8 cellular contexts compared by ENCODE assay signal in genomic region chr5:141521244-141521781, GRCh38. TPM values are rescaled to one million over a fixed set of nuclear protein-coding genes. Genes with fewer than 3 reads are reported as not detected.
A peak's percentile ranks its signal among the peaks of the same experiment; 100 is the strongest.
DNase-seq lines count a peak whose midpoint lies in the region; ATAC-seq and TF ChIP-seq lines count a peak whose summit lies in the region.

No MANE protein-coding gene starts in this region.

- TF ChIP-seq POLR2A in upper lobe of left lung (IDR thresholded peaks at IDR 0.05): no peak

- peak in 1 of 4 donors; percentile 46 for TF ChIP-seq EP300 in upper lobe of left lung (IDR thresholded peaks at IDR 0.05)

- no peaks in the 10 kb centered on the region for H3K27me3 ChIP-seq in upper lobe of left lung

- H3K4me1 ChIP-seq in mesodermal cell (ENCODE audit: control insufficient read depth, insufficient read depth, low read length, poor library complexity, severe bottlenecking): peaks cover 74% of the 10 kb centered on the region
- peaks cover 48 to 73% (median 66%) of the 10 kb centered on the region in 4 donors for H3K4me1 ChIP-seq in upper lobe of left lung

- ATAC-seq in upper lobe of left lung (ENCODE audit: low FRiP score in 2 of 2) (peak; percentile 60 to 83), HG02642 (IDR thresholded peaks at IDR 0.05; ENCODE audit: poor library complexity, unreplicated experiment) (no peak)

- DNase-seq in H4 (ENCODE audit: low spot score) (peak; percentile 99), OCI-M2 (lab: John Stamatoyannopoulos, UW; ENCODE audit: unreplicated experiment) (peak; percentile 42), dedifferentiated amniotic fluid mesenchymal stem cell (ENCODE audit: extremely low spot score) (peak; percentile 97), upper lobe of left lung (peak in 1 of 2 donors; percentile 33), retina (no peak)
- DNase-seq in activated CD4-positive, alpha-beta T cell treated with anti-CD3 and anti-CD28 coated beads, Interleukin-2, amount 50 U/mL, for 1 hour: no peak

- peak overlapping the region; percentile 94 for H3K27ac ChIP-seq in mesodermal cell (ENCODE audit: low read depth, low read length, severe bottlenecking)
- peak overlapping the region; percentile 65 to 81 (median 73) for H3K27ac ChIP-seq in upper lobe of left lung

- H3K9me3 ChIP-seq in mesodermal cell (ENCODE audit: control insufficient read depth, low read length) (no peaks in the 10 kb centered on the region), upper lobe of left lung (no peaks in the 10 kb centered on the region)

- TF ChIP-seq CTCF in upper lobe of left lung (IDR thresholded peaks at IDR 0.05): no peak

- H3K4me3 ChIP-seq in mesodermal cell (ENCODE audit: extremely low read depth, insufficient read depth, low read length, poor library complexity, severe bottlenecking) (no peak overlapping the region), upper lobe of left lung (no peak overlapping the region)

- peaks cover 68% of the 10 kb centered on the region for H3K36me3 ChIP-seq in mesodermal cell (ENCODE audit: control insufficient read depth, insufficient read depth, low read length)
- H3K36me3 ChIP-seq in upper lobe of left lung: peaks cover 6 to 80% (median 32%) of the 10 kb centered on the region in 4 donors

- 43 to 45% methylated on average over 1 of the region's 2 CpGs for WGBS in mesodermal cell (ENCODE audit: insufficient coverage in 2 of 2), 2 experiments
- 27 to 34% methylated on average over 2 of the region's 2 CpGs for WGBS in upper lobe of left lung, 2 donors

RNA-seq across cellular contexts. Expression of gene PCDHGC5, which starts 32.4 kb away (rescaled TPM):
- total RNA-seq in H4 (2014; rRNA removed; shearing (Covaris generic)): 0.06 and 0.18 TPM in 2 replicates
- polyA plus RNA-seq in mesodermal cell (2013, experiment 1 of 2): 5.4 TPM
- polyA plus RNA-seq in mesodermal cell (2013, experiment 2 of 2): 5.2 TPM
- total RNA-seq in upper lobe of left lung: 10 to 100 TPM in 1 of 6 donors, 1 to 10 TPM in 3, under 1 TPM in 2; 0.61 to 11.5 (median 1.4) TPM

RNA-seq across cellular contexts. Expression of gene PCDHGC4, which starts 36.5 kb away (rescaled TPM):
- total RNA-seq in H4 (2014; rRNA removed; shearing (Covaris generic)): 0.10 TPM in 1 of 2 replicates, not detected in the other
- 23.1 TPM for polyA plus RNA-seq in mesodermal cell (2013, experiment 1 of 2)
- 20.8 TPM for polyA plus RNA-seq in mesodermal cell (2013, experiment 2 of 2)
- total RNA-seq in upper lobe of left lung: 10 to 100 TPM in 1 of 6 donors, 1 to 10 TPM in 4, under 1 TPM in 1; 0.69 to 24.7 (median 1.8) TPM

RNA-seq across cellular contexts. Expression of gene PCDHGC3, which starts 45.5 kb away (rescaled TPM):
- 50.8 and 61.5 TPM in 2 replicates for total RNA-seq in H4 (2014; rRNA removed; shearing (Covaris generic))
- polyA plus RNA-seq in mesodermal cell (2013, experiment 1 of 2): 115 TPM
- polyA plus RNA-seq in mesodermal cell (2013, experiment 2 of 2): 92.6 TPM
- 100 to 1,000 TPM in 1 of 6 donors, 10 to 100 TPM in 5; 26.4 to 116 (median 50.1) TPM for total RNA-seq in upper lobe of left lung

Comparison
In these comparisons a context has a peak if more than half of its experiments do, and no peak if none do; other contexts are left out.
1. DNase-seq: peak in H4 (single experiment), OCI-M2 (single experiment) and dedifferentiated amniotic fluid mesenchymal stem cell (single experiment); none in activated CD4-positive, alpha-beta T cell treated with anti-CD3 and anti-CD28 coated beads, Interleukin-2, amount 50 U/mL, for 1 hour (single experiment) and retina (single experiment).